Comparison of ENCODE assay signal across 1 cellular context in genomic region chr15:66866651-66867050, GRCh38.
TF ChIP-seq lines count a peak whose summit lies in the region.

No MANE protein-coding gene starts in this region.

TF ChIP-seq in K562, 482 proteins besides CTCF, POLR2A, EP300 and RAD21:
- no peak for TF ChIP-seq BCLAF1 (IDR thresholded peaks at IDR 0.05; ENCODE audit: borderline replicate concordance in 1 of 2, control insufficient read depth in 1 of 2, low read depth in 2 of 2, low read length in 1 of 2)
- peak; percentile 35; the same call in 1 of the 2 replicates for TF ChIP-seq STAT5A (IDR thresholded peaks at IDR 0.05; ENCODE audit: borderline replicate concordance, low read length)
- no peak for TF ChIP-seq ZNF121 (CRISPR knock-in tag; conservative IDR thresholded peaks at IDR 0.05)
- TF ChIP-seq RFX1 (IDR thresholded peaks at IDR 0.05) = peak; percentile 50
- no peak for TF ChIP-seq TARDBP (IDR thresholded peaks at IDR 0.05)
- no peak for TF ChIP-seq HEY1 (CRISPR knock-in tag; IDR thresholded peaks at IDR 0.05; ENCODE audit: borderline replicate concordance)
- TF ChIP-seq MAX (CRISPR knock-in tag; IDR thresholded peaks at IDR 0.05) = no peak
